ENCODE assay signal across 18 cellular contexts in genomic region chr7:35355911-35356310, GRCh38.
A peak's percentile ranks its signal among the peaks of the same experiment; 100 is the strongest.
DNase-seq lines count a peak whose midpoint lies in the region; ATAC-seq and TF ChIP-seq lines count a peak whose summit lies in the region.
"Had no signal": no experiment of that assay in that cellular context is flagged by ENCODE, and none has a peak within 500 bp of the region (broad histone marks: within the 10 kb centered on the region; RNA-seq: fewer than 3 reads in every experiment).

No MANE protein-coding gene starts in this region.

- ATAC-seq in heart left ventricle, result no peak
- ATAC-seq: GM12878 had no signal

- TF ChIP-seq CTCF in sigmoid colon (IDR thresholded peaks at IDR 0.05), result no peak
- TF ChIP-seq CTCF in heart left ventricle (IDR thresholded peaks at IDR 0.05), result no peak
- TF ChIP-seq CTCF in GM10266 (IDR thresholded peaks at IDR 0.05; ENCODE audit: control insufficient read depth, insufficient read depth, low read depth, missing control alignments), result no peak

- H3K4me1 ChIP-seq in sigmoid colon (no peaks in the 10 kb centered on the region), heart left ventricle (peaks cover 0 to 9% (median 0%) of the 10 kb centered on the region in 12 donors)
- H3K4me1 ChIP-seq: SJCRH30 had no signal

- H3K27me3 ChIP-seq in sigmoid colon (no peaks in the 10 kb centered on the region), heart left ventricle (no peaks in the 10 kb centered on the region)
- H3K27me3 ChIP-seq: SJCRH30 had no signal

- no peak for TF ChIP-seq POLR2A in sigmoid colon (IDR thresholded peaks at IDR 0.05)
- no peak for TF ChIP-seq POLR2A in heart left ventricle (IDR thresholded peaks at IDR 0.05)

- H3K36me3 ChIP-seq in sigmoid colon (no peaks in the 10 kb centered on the region), heart left ventricle (no peaks in the 10 kb centered on the region)
- H3K36me3 ChIP-seq: SJCRH30 had no signal

- intact Hi-C loops in sigmoid colon (cut with DNase I), result no loop called here
- intact Hi-C loops in heart left ventricle (cut with DNase I), result no loop called here

- whole genome bisulfite sequencing in sigmoid colon, 2 donors, result 73 to 79% methylated on average over 5 of the region's 5 CpGs
- 76 to 85% (median 82%) methylated on average over 5 of the region's 5 CpGs for WGBS in heart left ventricle, 4 donors

- H3K27ac ChIP-seq in sigmoid colon, result no peak overlapping the region
- H3K27ac ChIP-seq in heart left ventricle, result no peak overlapping the region
- H3K27ac ChIP-seq: PC-9, SJCRH30 had no signal

- H3K9me3 ChIP-seq in sigmoid colon, result peaks cover 0 to 8% (median 0%) of the 10 kb centered on the region in 4 donors
- H3K9me3 ChIP-seq in heart left ventricle, result peaks cover 0 to 14% (median 0%) of the 10 kb centered on the region in 12 donors
- H3K9me3 ChIP-seq: SJCRH30 had no signal

- DNase-seq in ELF-1 (ENCODE audit: low read depth, low spot score) (peak; percentile 31), NCI-H146 (lab: John Stamatoyannopoulos, UW) (peak; percentile 67), NCI-H524 (lab: John Stamatoyannopoulos, UW) (peak; percentile 71 to 89), amniotic epithelial cell (ENCODE audit: low read depth) (peak; percentile 13), NCI-H526 treated with DMSO at 0.1 percent for 48 hours (lab: John Stamatoyannopoulos, UW) (no peak), sigmoid colon (no peak), heart left ventricle (no peak), GM10266 (ENCODE audit: extremely low spot score) (no peak)
- DNase-seq: Calu3, H7, NCI-H1048, NCI-H1436, NCI-H1930, NCI-H526, PC-9, SJCRH30, T-helper 2 cell had no signal

- H3K4me3 ChIP-seq in sigmoid colon (no peak overlapping the region), heart left ventricle (no peak overlapping the region)
- H3K4me3 ChIP-seq: GM12878, PC-9, SJCRH30 had no signal

- no peak for TF ChIP-seq EP300 in sigmoid colon (IDR thresholded peaks at IDR 0.05)

Comparison
In these comparisons a context has a peak if more than half of its experiments do, and no peak if none do; other contexts are left out.
1. DNase-seq: peak in ELF-1 (single experiment), NCI-H146 (single experiment), NCI-H524 (2 of 2) and amniotic epithelial cell (single experiment); none in NCI-H526 treated with DMSO at 0.1 percent for 48 hours (single experiment), sigmoid colon (single experiment), heart left ventricle (0 of 5) and GM10266 (single experiment).